10 cellular contexts compared by ENCODE assay signal in genomic region chr1:15730936-15731335, GRCh38. TPM values are rescaled to one million over a fixed set of nuclear protein-coding genes. Genes with fewer than 3 reads are reported as not detected.
"Had no signal": no experiment of that assay in that cellular context is flagged by ENCODE, and none has a peak within 500 bp of the region (broad histone marks: within the 10 kb centered on the region; RNA-seq: fewer than 3 reads in every experiment).

No MANE protein-coding gene starts in this region.

- H3K4me3 ChIP-seq: GM23338 had no signal

- H3K9ac ChIP-seq: KMS-11 had no signal

- FAIRE-seq: H1, H54, HTR-8/SVneo had no signal

- ATAC-seq: GM23338 had no signal

- H3K4me2 ChIP-seq: GM23338, KMS-11 had no signal

- H2AFZ ChIP-seq: GM23338 had no signal

- DNase-seq: H9, HCEC 1CT, IMR-90, KBM-7 had no signal

- H3K27ac ChIP-seq: KMS-11 had no signal

RNA-seq across cellular contexts. Expression of gene SLC25A34, which starts 5.1 kb away (rescaled TPM):
- total RNA-seq: HT-29 had no signal

RNA-seq across cellular contexts. Expression of gene TMEM82, which starts 11.4 kb away (rescaled TPM):
- total RNA-seq: GM23338, HT-29, IMR-90 had no signal
- polyA plus RNA-seq: IMR-90 had no signal
